Comparison of ENCODE assay signal across 15 cellular contexts in the genomic region with DNA sequence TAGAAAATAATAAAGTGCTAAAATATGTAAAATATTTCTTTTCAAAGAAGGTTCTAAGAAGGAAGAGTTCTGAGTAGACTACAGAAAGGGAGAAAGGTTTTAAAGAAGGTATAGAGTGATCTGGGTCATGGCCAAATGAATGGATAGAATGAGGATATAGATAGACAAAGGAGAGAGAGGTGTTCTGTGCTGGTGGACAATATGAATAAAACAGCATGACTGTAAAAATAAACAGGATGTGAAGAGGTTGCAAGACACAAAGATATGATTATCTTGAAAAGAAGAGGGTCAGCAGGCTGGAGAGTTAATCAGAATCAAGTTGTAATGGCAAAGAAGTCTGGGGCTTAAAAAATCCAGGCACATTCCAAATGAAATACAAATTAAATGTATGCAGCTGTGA.
"Had no signal": no experiment of that assay in that cellular context is flagged by ENCODE, and none has a peak within 500 bp of the region (broad histone marks: within the 10 kb centered on the region; RNA-seq: fewer than 3 reads in every experiment).

No MANE protein-coding gene starts in this region.

- H3K9me3 ChIP-seq: left ventricle myocardium inferior, mucosa of descending colon, thoracic aorta, upper lobe of right lung had no signal

- H3K4me1 ChIP-seq: upper lobe of right lung had no signal

- H3K27me3 ChIP-seq: upper lobe of right lung had no signal

- H3K4me3 ChIP-seq: left ventricle myocardium inferior, mucosa of descending colon, thoracic aorta, upper lobe of right lung had no signal

- H3K27me3 Mint-ChIP-seq: activated naive CD8-positive, alpha-beta T cell; activated T-cell treated with anti-CD3 and anti-CD28 coated beads, Interleukin-2, amount 50 U/mL, for 24 hours; naive thymus-derived CD8-positive, alpha-beta T cell had no signal

- H3K9me3 Mint-ChIP-seq: activated T-cell treated with anti-CD3 and anti-CD28 coated beads, Interleukin-2, amount 50 U/mL, for 24 hours; naive thymus-derived CD8-positive, alpha-beta T cell had no signal

- DNase-seq: activated CD4-positive, alpha-beta T cell treated with anti-CD3 and anti-CD28 coated beads for 1 hour; activated CD4-positive, alpha-beta T cell treated with anti-CD3 and anti-CD28 coated beads, Interleukin-2, amount 50 U/mL, for 4 hours; activated gamma-delta T cell treated with Interleukin-2 at 50 U/mL for 16 hours; activated T-cell treated with anti-CD3 and anti-CD28 coated beads, Interleukin-2, amount 50 U/mL, for 24 hours; amniotic stem cell; left ventricle myocardium inferior; mucosa of descending colon; naive thymus-derived CD8-positive, alpha-beta T cell; stimulated activated CD4-positive, alpha-beta T cell treated with anti-CD3 and anti-CD28 coated beads, Interleukin-12 subunit alpha, Interleukin-12 subunit beta, amount 100 ng/mL, for 4 hours; stimulated activated CD4-positive, alpha-beta T cell treated with anti-CD3 and anti-CD28 coated beads, Interleukin-2, amount 100 ng/mL, for 24 hours; T-helper 9 cell; upper lobe of right lung had no signal

- H3K27ac Mint-ChIP-seq: activated naive CD8-positive, alpha-beta T cell; activated T-cell treated with anti-CD3 and anti-CD28 coated beads, Interleukin-2, amount 50 U/mL, for 24 hours; naive thymus-derived CD8-positive, alpha-beta T cell had no signal

- H3K4me3 Mint-ChIP-seq: activated naive CD8-positive, alpha-beta T cell; activated T-cell treated with anti-CD3 and anti-CD28 coated beads, Interleukin-2, amount 50 U/mL, for 24 hours; naive thymus-derived CD8-positive, alpha-beta T cell had no signal

- H3K27ac ChIP-seq: left ventricle myocardium inferior, thoracic aorta, upper lobe of right lung, VCaP had no signal
